Comparison of ENCODE assay signal across 8 cellular contexts in the genomic region with DNA sequence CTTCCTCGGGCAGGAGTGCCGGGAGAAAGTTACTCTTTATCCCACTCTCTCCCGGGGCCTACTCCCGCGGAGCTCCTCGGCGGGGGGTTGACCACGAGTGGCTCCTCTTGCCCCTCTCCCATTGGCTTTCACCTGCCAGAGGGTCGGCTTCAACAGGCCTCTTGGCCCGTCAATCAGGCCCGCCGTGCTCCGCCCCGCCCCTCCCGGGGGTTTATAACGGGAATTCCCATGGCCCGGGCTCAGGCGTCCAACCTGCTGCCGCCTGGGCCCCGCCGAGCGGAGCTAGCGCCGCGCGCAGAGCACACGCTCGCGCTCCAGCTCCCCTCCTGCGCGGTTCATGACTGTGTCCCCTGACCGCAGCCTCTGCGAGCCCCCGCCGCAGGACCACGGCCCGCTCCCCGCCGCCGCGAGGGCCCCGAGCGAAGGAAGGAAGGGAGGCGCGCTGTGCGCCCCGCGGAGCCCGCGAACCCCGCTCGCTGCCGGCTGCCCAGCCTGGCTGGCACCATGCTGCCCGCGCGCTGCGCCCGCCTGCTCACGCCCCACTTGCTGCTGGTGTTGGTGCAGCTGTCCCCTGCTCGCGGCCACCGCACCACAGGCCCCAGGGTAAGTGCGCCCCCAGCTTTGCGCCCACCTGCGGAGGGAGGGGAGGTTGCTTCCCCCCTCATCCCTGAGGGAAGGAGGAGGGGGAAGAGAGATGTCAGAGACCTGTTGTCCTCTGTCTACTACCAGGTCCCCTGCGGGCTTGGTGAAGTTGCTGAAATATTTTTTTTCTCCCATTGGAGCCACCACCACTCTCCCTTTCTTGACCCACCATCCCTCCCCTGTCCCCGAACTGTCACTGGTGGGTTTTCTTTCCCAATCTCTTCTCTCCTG. TPM values are rescaled to one million over a fixed set of nuclear protein-coding genes. Genes with fewer than 3 reads are reported as not detected.
A peak's percentile ranks its signal among the peaks of the same experiment; 100 is the strongest.
DNase-seq lines count a peak whose midpoint lies in the region; ATAC-seq and TF ChIP-seq lines count a peak whose summit lies in the region.

A gene with protein sequence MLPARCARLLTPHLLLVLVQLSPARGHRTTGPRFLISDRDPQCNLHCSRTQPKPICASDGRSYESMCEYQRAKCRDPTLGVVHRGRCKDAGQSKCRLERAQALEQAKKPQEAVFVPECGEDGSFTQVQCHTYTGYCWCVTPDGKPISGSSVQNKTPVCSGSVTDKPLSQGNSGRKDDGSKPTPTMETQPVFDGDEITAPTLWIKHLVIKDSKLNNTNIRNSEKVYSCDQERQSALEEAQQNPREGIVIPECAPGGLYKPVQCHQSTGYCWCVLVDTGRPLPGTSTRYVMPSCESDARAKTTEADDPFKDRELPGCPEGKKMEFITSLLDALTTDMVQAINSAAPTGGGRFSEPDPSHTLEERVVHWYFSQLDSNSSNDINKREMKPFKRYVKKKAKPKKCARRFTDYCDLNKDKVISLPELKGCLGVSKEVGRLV (plus strand): TSS at position 242 of the 873 bp plus-strand sequence. CDS start 263 bp downstream, at position 505.

- H3K27me3 ChIP-seq in GM06990 (replicated peaks; ENCODE audit: control insufficient read depth, insufficient read depth, low read length): peaks cover 3% of the 10 kb centered on the region
- peaks cover 0 to 71% (median 24%) of the 10 kb centered on the region in 7 donors for H3K27me3 ChIP-seq in spleen (replicated peaks in 1 of 7)

- H3K9me3 ChIP-seq in spleen: peaks cover 0 to 3% (median 0%) of the 10 kb centered on the region in 8 donors

- peaks cover 0 to 40% (median 11%) of the 10 kb centered on the region in 6 donors for H3K4me1 ChIP-seq in spleen

- ATAC-seq in GM19463 (IDR thresholded peaks at IDR 0.05; ENCODE audit: unreplicated experiment): no peak

- TF ChIP-seq CTCF in GM06990 (IDR thresholded peaks at IDR 0.05; ENCODE audit: insufficient read depth, low read length, poor library complexity, severe bottlenecking) (no peak), spleen (IDR thresholded peaks at IDR 0.05 in 8 of 11, conservative IDR thresholded peaks at IDR 0.05 in 3 of 11) (no peak)

- H3K36me3 ChIP-seq in GM06990 (ENCODE audit: control insufficient read depth, insufficient read depth, low read length) (no peaks in the 10 kb centered on the region), spleen (no peaks in the 10 kb centered on the region)

- H3K4me3 ChIP-seq in GM06990 (replicated peaks; ENCODE audit: low read depth, low read length): peak within 1 kb of the TSS; percentile 23; the same call in 1 of the 2 replicates
- H3K4me3 ChIP-seq in iPS-11a (ENCODE audit: low read depth, low read length): peak within 1 kb of the TSS; percentile 53
- peak within 1 kb of the TSS; percentile 12 to 73 (median 45) for H3K4me3 ChIP-seq in spleen

- DNase-seq in GM06990 (ENCODE audit: extremely low read depth, insufficient read length): peak; percentile 57
- DNase-seq in NCI-H2081 (lab: John Stamatoyannopoulos, UW): peak; percentile 92 to 93
- DNase-seq in anterior cingulate cortex (lab: John Stamatoyannopoulos, UW): peak in 48 of 58 donors; percentile 8 to 85 (median 60)
- DNase-seq in spleen: peak; percentile 82
- DNase-seq in activated CD4-positive, alpha-beta T cell treated with anti-CD3 and anti-CD28 coated beads, Interleukin-2, amount 50 U/mL, for 4 hours: no peak
- no peak for DNase-seq in stimulated activated naive CD4-positive, alpha-beta T cell treated with Interleukin-2 at 50 U/mL for 16 hours (lab: John Stamatoyannopoulos, UW)

- intact Hi-C loops in spleen (cut with DNase I; ENCODE audit: low total_unique reads): no loop called here

- WGBS in spleen, 5 donors: 1 to 2% (median 1%) methylated on average over 20 to 67 of the region's 67 CpGs

- peak in 1 of 3 donors; percentile 91 for TF ChIP-seq POLR2A in spleen (IDR thresholded peaks at IDR 0.05)

- H3K27ac ChIP-seq in spleen: peak within 1 kb of the TSS; percentile 20 to 78 (median 63)

RNA-seq across cellular contexts. Expression of the gene that starts here (rescaled TPM):
- 100 to 1,000 TPM in 1 of 7 donors, 10 to 100 TPM in 6; 12.5 to 108 (median 52.8) TPM for total RNA-seq in spleen
- 10 to 100 TPM in 1 of 3 donors, 1 to 10 TPM in 2; 6.1 to 13.9 (median 9.2) TPM for polyA plus RNA-seq in spleen

Comparison
In these comparisons a context has a peak if more than half of its experiments do, and no peak if none do; other contexts are left out.
1. DNase-seq: peak in GM06990 (single experiment), NCI-H2081 (2 of 2), anterior cingulate cortex (48 of 58) and spleen (single experiment); none in activated CD4-positive, alpha-beta T cell treated with anti-CD3 and anti-CD28 coated beads, Interleukin-2, amount 50 U/mL, for 4 hours (0 of 2) and stimulated activated naive CD4-positive, alpha-beta T cell treated with Interleukin-2 at 50 U/mL for 16 hours (single experiment).
2. Peak in every context shown above with its lines, with median percentiles within 50 percentile points of each other: H3K4me3 ChIP-seq.